In genomic region chr11:8106679-8107078, GRCh38 we compare ENCODE assay signal across 27 cellular contexts. TPM values are rescaled to one million over a fixed set of nuclear protein-coding genes. Genes with fewer than 3 reads are reported as not detected.
"Had no signal": no experiment of that assay in that cellular context is flagged by ENCODE, and none has a peak within 500 bp of the region (broad histone marks: within the 10 kb centered on the region; RNA-seq: fewer than 3 reads in every experiment).

No MANE protein-coding gene starts in this region.

- H3K27ac Mint-ChIP-seq: dendritic cell treated with granulocyte-macrophage colony-stimulating factor and Interleukin-4, amounts not matched to agents 40 ng/mL and 50 ng/mL, for 4 days; endodermal cell; immature natural killer cell; nephron progenitor cell; stimulated activated naive B cell treated with anti-CD40 and anti-IgM and Interleukin-4, amounts not matched to agents 10 μg/mL and 1 μg/mL and 100 μg/mL, for 72 hours; stimulated activated naive CD8-positive, alpha-beta T cell treated with anti-CD3 and anti-CD28 coated beads, Interleukin-15, Interleukin-2, amounts not matched to agents 100 ng/mL and 50 ng/mL, for 24 hours had no signal

- H3K4me1 ChIP-seq: foreskin keratinocyte, tibial nerve, upper lobe of left lung had no signal

- H3K9me3 Mint-ChIP-seq: dendritic cell treated with granulocyte-macrophage colony-stimulating factor and Interleukin-4, amounts not matched to agents 40 ng/mL and 50 ng/mL, for 4 days; endodermal cell; immature natural killer cell; naive thymus-derived CD8-positive, alpha-beta T cell; nephron progenitor cell; stimulated activated naive B cell treated with anti-CD40 and anti-IgM and Interleukin-4, amounts not matched to agents 10 μg/mL and 1 μg/mL and 100 μg/mL, for 72 hours; stimulated activated naive CD8-positive, alpha-beta T cell treated with anti-CD3 and anti-CD28 coated beads, Interleukin-15, Interleukin-2, amounts not matched to agents 100 ng/mL and 50 ng/mL, for 24 hours had no signal

- H3K27me3 ChIP-seq: foreskin keratinocyte, gastroesophageal sphincter, ovary, sigmoid colon, tibial nerve, upper lobe of left lung had no signal

- H3K36me3 ChIP-seq: ovary had no signal

- H3K36me3 Mint-ChIP-seq: immature natural killer cell had no signal

- H3K27me3 Mint-ChIP-seq: dendritic cell treated with granulocyte-macrophage colony-stimulating factor and Interleukin-4, amounts not matched to agents 40 ng/mL and 50 ng/mL, for 4 days; naive thymus-derived CD8-positive, alpha-beta T cell; stimulated activated naive B cell treated with anti-CD40 and anti-IgM and Interleukin-4, amounts not matched to agents 10 μg/mL and 1 μg/mL and 100 μg/mL, for 72 hours; stimulated activated naive CD8-positive, alpha-beta T cell treated with anti-CD3 and anti-CD28 coated beads, Interleukin-15, Interleukin-2, amounts not matched to agents 100 ng/mL and 50 ng/mL, for 24 hours had no signal

- H3K9me3 ChIP-seq: gastroesophageal sphincter, ovary, sigmoid colon, thoracic aorta, tibial nerve, upper lobe of left lung had no signal

- H3K4me1 Mint-ChIP-seq: immature natural killer cell; naive thymus-derived CD8-positive, alpha-beta T cell; stimulated activated naive B cell treated with anti-CD40 and anti-IgM and Interleukin-4, amounts not matched to agents 10 μg/mL and 1 μg/mL and 100 μg/mL, for 72 hours had no signal

- DNase-seq: caudate nucleus; cerebellar nuclear complex; effector CD8-positive, alpha-beta T cell; endodermal cell; foreskin keratinocyte; hypothalamus; immature natural killer cell; islet precursor cell; kidney glomerular epithelial cell; mesenchymal stem cell; naive thymus-derived CD8-positive, alpha-beta T cell; nephron progenitor cell; nucleus accumbens; ovary; posterior cingulate gyrus; retina; sigmoid colon; stimulated activated CD4-positive, alpha-beta T cell treated with anti-CD3 and anti-CD28 coated beads, Interleukin-4, amount 100 ng/mL, for 4 hours; stimulated activated naive B cell treated with anti-CD40 and anti-IgM and Interleukin-4, amounts not matched to agents 10 μg/mL and 1 μg/mL and 100 μg/mL, for 72 hours; upper lobe of left lung had no signal

- H3K4me3 ChIP-seq: gastroesophageal sphincter, ovary, sigmoid colon, thoracic aorta, tibial nerve, upper lobe of left lung had no signal

- H3K4me3 Mint-ChIP-seq: dendritic cell treated with granulocyte-macrophage colony-stimulating factor and Interleukin-4, amounts not matched to agents 40 ng/mL and 50 ng/mL, for 4 days; endodermal cell; immature natural killer cell; naive thymus-derived CD8-positive, alpha-beta T cell; nephron progenitor cell; stimulated activated naive B cell treated with anti-CD40 and anti-IgM and Interleukin-4, amounts not matched to agents 10 μg/mL and 1 μg/mL and 100 μg/mL, for 72 hours; stimulated activated naive CD8-positive, alpha-beta T cell treated with anti-CD3 and anti-CD28 coated beads, Interleukin-15, Interleukin-2, amounts not matched to agents 100 ng/mL and 50 ng/mL, for 24 hours had no signal

- H3K27ac ChIP-seq: epithelial cell of prostate, foreskin keratinocyte, gastroesophageal sphincter, ovary, sigmoid colon, thoracic aorta, tibial nerve, upper lobe of left lung had no signal

- ATAC-seq: esophagus mucosa; foreskin keratinocyte; gastroesophageal sphincter; naive thymus-derived CD8-positive, alpha-beta T cell; stimulated activated naive B cell treated with anti-CD40 and anti-IgM and Interleukin-4, amounts not matched to agents 10 μg/mL and 1 μg/mL and 100 μg/mL, for 72 hours had no signal

RNA-seq across cellular contexts. Expression of gene TUB, which starts 25.7 kb away (rescaled TPM):
- total RNA-seq: naive thymus-derived CD8-positive, alpha-beta T cell had no signal
